In genomic region chr2:105935048-105935447, GRCh38 we compare ENCODE assay signal across 20 cellular contexts.
DNase-seq lines count a peak whose midpoint lies in the region; ATAC-seq and TF ChIP-seq lines count a peak whose summit lies in the region.
"Had no signal": no experiment of that assay in that cellular context is flagged by ENCODE, and none has a peak within 500 bp of the region (broad histone marks: within the 10 kb centered on the region; RNA-seq: fewer than 3 reads in every experiment).

No MANE protein-coding gene starts in this region.

- peaks cover 10% of the 10 kb centered on the region for H3K36me3 Mint-ChIP-seq in activated CD8-positive, alpha-beta memory T cell treated with anti-CD3 and anti-CD28 coated beads, Interleukin-2, amount 10 ng/mL, durations not matched to agents 7 days and 5 days
- peaks cover 4% of the 10 kb centered on the region for H3K36me3 Mint-ChIP-seq in activated naive CD8-positive, alpha-beta T cell treated with anti-CD3 and anti-CD28 coated beads, Interleukin-2, amount 50 U/mL, for 24 hours (ENCODE audit: low read depth)
- H3K36me3 Mint-ChIP-seq in stimulated activated effector memory CD8-positive, alpha-beta T cell treated with anti-CD3 and anti-CD28 coated beads, Interleukin-12 subunit alpha, Interleukin-12 subunit beta, amount 100 ng/mL, for 72 hours, result no peaks in the 10 kb centered on the region
- H3K36me3 Mint-ChIP-seq: brain had no signal

- no peak for TF ChIP-seq EP300 in gastroesophageal sphincter (IDR thresholded peaks at IDR 0.05)

- peaks cover 13% of the 10 kb centered on the region for H3K4me1 Mint-ChIP-seq in activated CD8-positive, alpha-beta memory T cell treated with anti-CD3 and anti-CD28 coated beads, Interleukin-2, amount 10 ng/mL, durations not matched to agents 7 days and 5 days
- H3K4me1 Mint-ChIP-seq in activated naive CD8-positive, alpha-beta T cell treated with anti-CD3 and anti-CD28 coated beads, Interleukin-2, amount 50 U/mL, for 24 hours, result peaks cover 9% of the 10 kb centered on the region
- H3K4me1 Mint-ChIP-seq in stimulated activated effector memory CD8-positive, alpha-beta T cell treated with anti-CD3 and anti-CD28 coated beads, Interleukin-12 subunit alpha, Interleukin-12 subunit beta, amount 100 ng/mL, for 72 hours, result no peaks in the 10 kb centered on the region
- H3K4me1 Mint-ChIP-seq: brain, nephron had no signal

- TF ChIP-seq POLR2A in gastroesophageal sphincter (IDR thresholded peaks at IDR 0.05), result no peak

- ATAC-seq in activated CD8-positive, alpha-beta memory T cell treated with anti-CD3 and anti-CD28 coated beads, Interleukin-2, amount 10 ng/mL, durations not matched to agents 7 days and 5 days, result peak; percentile 61
- ATAC-seq in activated naive CD8-positive, alpha-beta T cell treated with anti-CD3 and anti-CD28 coated beads, Interleukin-2, amount 50 U/mL, for 24 hours, result peak; percentile 70
- ATAC-seq in stimulated activated effector memory CD8-positive, alpha-beta T cell treated with anti-CD3 and anti-CD28 coated beads, Interleukin-12 subunit alpha, Interleukin-12 subunit beta, amount 100 ng/mL, for 72 hours, result peak; percentile 57
- ATAC-seq in gastroesophageal sphincter, result no peak
- ATAC-seq: HCT116 had no signal

- no peak for TF ChIP-seq CTCF in gastroesophageal sphincter (IDR thresholded peaks at IDR 0.05)

- no peak overlapping the region for H3K4me3 Mint-ChIP-seq in activated CD8-positive, alpha-beta memory T cell treated with anti-CD3 and anti-CD28 coated beads, Interleukin-2, amount 10 ng/mL, durations not matched to agents 7 days and 5 days
- no peak overlapping the region for H3K4me3 Mint-ChIP-seq in activated naive CD8-positive, alpha-beta T cell treated with anti-CD3 and anti-CD28 coated beads, Interleukin-2, amount 50 U/mL, for 24 hours
- H3K4me3 Mint-ChIP-seq in stimulated activated effector memory CD8-positive, alpha-beta T cell treated with anti-CD3 and anti-CD28 coated beads, Interleukin-12 subunit alpha, Interleukin-12 subunit beta, amount 100 ng/mL, for 72 hours, result no peak overlapping the region
- H3K4me3 Mint-ChIP-seq: nephron had no signal

- peaks cover 10% of the 10 kb centered on the region for H3K9me3 Mint-ChIP-seq in activated CD8-positive, alpha-beta memory T cell treated with anti-CD3 and anti-CD28 coated beads, Interleukin-2, amount 10 ng/mL, durations not matched to agents 7 days and 5 days (ENCODE audit: low read depth)
- peaks cover 5% of the 10 kb centered on the region for H3K9me3 Mint-ChIP-seq in activated naive CD8-positive, alpha-beta T cell treated with anti-CD3 and anti-CD28 coated beads, Interleukin-2, amount 50 U/mL, for 24 hours
- H3K9me3 Mint-ChIP-seq in stimulated activated effector memory CD8-positive, alpha-beta T cell treated with anti-CD3 and anti-CD28 coated beads, Interleukin-12 subunit alpha, Interleukin-12 subunit beta, amount 100 ng/mL, for 72 hours, result peaks cover 2% of the 10 kb centered on the region

- H3K27me3 Mint-ChIP-seq in activated CD8-positive, alpha-beta memory T cell treated with anti-CD3 and anti-CD28 coated beads, Interleukin-2, amount 10 ng/mL, durations not matched to agents 7 days and 5 days, result no peaks in the 10 kb centered on the region
- H3K27me3 Mint-ChIP-seq in activated naive CD8-positive, alpha-beta T cell treated with anti-CD3 and anti-CD28 coated beads, Interleukin-2, amount 50 U/mL, for 24 hours, result no peaks in the 10 kb centered on the region
- H3K27me3 Mint-ChIP-seq: brain had no signal

- no peak overlapping the region for H3K27ac Mint-ChIP-seq in activated CD8-positive, alpha-beta memory T cell treated with anti-CD3 and anti-CD28 coated beads, Interleukin-2, amount 10 ng/mL, durations not matched to agents 7 days and 5 days
- no peak overlapping the region for H3K27ac Mint-ChIP-seq in activated naive CD8-positive, alpha-beta T cell treated with anti-CD3 and anti-CD28 coated beads, Interleukin-2, amount 50 U/mL, for 24 hours
- H3K27ac Mint-ChIP-seq in stimulated activated effector memory CD8-positive, alpha-beta T cell treated with anti-CD3 and anti-CD28 coated beads, Interleukin-12 subunit alpha, Interleukin-12 subunit beta, amount 100 ng/mL, for 72 hours, result no peak overlapping the region

- no peak overlapping the region; the same call in 1 of the 2 replicates for H3K4me3 ChIP-seq in Jurkat, Clone E6-1 (ENCODE audit: low read length)
- no peak overlapping the region for H3K4me3 ChIP-seq in gastroesophageal sphincter
- H3K4me3 ChIP-seq: suprapubic skin had no signal

- no peaks in the 10 kb centered on the region for H3K36me3 ChIP-seq in gastroesophageal sphincter
- H3K36me3 ChIP-seq: BE2C, suprapubic skin had no signal

- CTCF ChIA-PET in activated CD8-positive, alpha-beta memory T cell treated with anti-CD3 and anti-CD28 coated beads, Interleukin-2, amount 10 ng/mL, durations not matched to agents 7 days and 5 days (lab: Charles Lee), result interaction anchor here (0.7 to 1.8 kb wide), 6 partner anchors 8 to 566 kb away, joined by 3 to 6 read pairs (median 3); no protein-coding TSS in a partner anchor

- H3K27ac ChIP-seq in gastroesophageal sphincter, result peak overlapping the region in 1 of 4 donors; percentile 42

- H3K9me3 ChIP-seq in gastroesophageal sphincter, result peaks cover 0 to 9% (median 0%) of the 10 kb centered on the region in 3 donors
- H3K9me3 ChIP-seq: BE2C, suprapubic skin had no signal

- WGBS in gastroesophageal sphincter (ENCODE audit: low coverage in 1 of 2), 2 donors, result 64 to 67% methylated on average over 2 to 3 of the region's 3 CpGs

- DNase-seq in activated CD8-positive, alpha-beta memory T cell treated with anti-CD3 and anti-CD28 coated beads, Interleukin-2, amount 10 ng/mL, durations not matched to agents 7 days and 5 days, result no peak
- DNase-seq in activated CD8-positive, alpha-beta memory T cell treated with anti-CD3 and anti-CD28 coated beads, Interleukin-2, amount 50 U/mL, for 4 hours, result no peak
- peak; percentile 65 for DNase-seq in Jurkat, Clone E6-1 (ENCODE audit: low read depth, low spot score)
- DNase-seq in activated naive CD8-positive, alpha-beta T cell treated with anti-CD3 and anti-CD28 coated beads, Interleukin-2, amount 50 U/mL, for 24 hours, result no peak
- no peak for DNase-seq in stimulated activated effector memory CD8-positive, alpha-beta T cell treated with anti-CD3 and anti-CD28 coated beads, Interleukin-12 subunit alpha, Interleukin-12 subunit beta, amount 100 ng/mL, for 72 hours (ENCODE audit: low spot score in 2 of 2)
- no peak for DNase-seq in DMS53 treated with DMSO at 0.1 percent for 48 hours (lab: John Stamatoyannopoulos, UW; ENCODE audit: unreplicated experiment)
- DNase-seq in kidney glomerular epithelial cell (lab: John Stamatoyannopoulos, UW), result no peak
- DNase-seq: BE2C, erythroblast, foreskin fibroblast, midbrain, NCI-H1092 treated with DMSO at 0.1 percent for 48 hours, NCI-H1930, NCI-H226, SHP77 had no signal

- no peaks in the 10 kb centered on the region for H3K27me3 ChIP-seq in gastroesophageal sphincter
- H3K27me3 ChIP-seq: BE2C, suprapubic skin had no signal

- peaks cover 0 to 26% (median 13%) of the 10 kb centered on the region in 3 donors for H3K4me1 ChIP-seq in gastroesophageal sphincter
- H3K4me1 ChIP-seq: BE2C had no signal
